Comparison of ENCODE assay signal across 8 cellular contexts in the genomic region with DNA sequence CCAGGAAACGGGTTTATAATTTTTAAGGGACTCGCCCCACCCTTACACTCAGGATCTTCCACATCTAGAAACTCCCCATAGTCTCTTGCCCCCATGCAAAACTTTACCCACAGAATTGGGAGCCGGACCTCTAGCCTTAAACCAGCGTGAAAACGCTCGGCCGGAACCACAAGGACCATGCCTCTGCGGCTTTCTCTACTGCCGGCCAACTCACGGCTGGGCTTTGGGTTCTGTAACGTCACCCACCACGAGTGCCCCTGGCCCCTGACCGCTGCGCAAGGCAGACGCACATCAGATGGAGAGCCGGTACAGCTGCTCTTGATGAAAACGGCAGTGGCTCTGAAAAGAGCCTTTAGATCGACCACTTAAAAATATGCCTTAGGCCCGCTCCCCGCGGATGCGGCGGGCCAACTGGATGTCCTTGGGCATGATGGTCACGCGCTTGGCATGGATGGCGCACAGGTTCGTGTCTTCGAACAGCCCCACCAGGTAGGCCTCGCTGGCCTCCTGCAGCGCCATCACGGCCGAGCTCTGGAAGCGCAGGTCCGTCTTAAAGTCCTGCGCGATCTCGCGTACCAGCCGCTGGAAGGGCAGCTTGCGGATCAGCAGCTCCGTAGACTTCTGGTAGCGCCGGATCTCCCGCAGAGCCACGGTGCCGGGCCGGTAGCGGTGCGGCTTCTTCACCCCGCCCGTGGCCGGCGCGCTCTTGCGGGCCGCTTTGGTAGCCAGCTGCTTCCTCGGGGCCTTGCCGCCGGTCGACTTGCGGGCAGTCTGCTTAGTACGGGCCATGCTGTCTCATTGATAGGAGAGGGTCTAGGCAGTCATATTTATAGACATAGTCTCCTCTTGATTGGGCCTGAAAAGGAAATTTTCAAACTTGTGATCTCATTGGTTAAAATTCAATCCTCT. TPM values are rescaled to one million over a fixed set of nuclear protein-coding genes. Genes with fewer than 3 reads are reported as not detected.
DNase-seq lines count a peak whose midpoint lies in the region; ATAC-seq and TF ChIP-seq lines count a peak whose summit lies in the region.
"Not testable (repeated sequence)": the region's sequence is repeated elsewhere in the genome, so short reads cannot be mapped to it uniquely, and the experiment has no call there.

No MANE protein-coding gene starts in this region.

- not testable (repeated sequence) for H3K9me3 ChIP-seq in adrenal gland (replicated peaks in 1 of 3); heart left ventricle; testis

- intact Hi-C loops in adrenal gland (cut with DNase I); heart left ventricle (cut with DNase I); testis (cut with DNase I; ENCODE audit: low total_unique reads): not testable (repeated sequence)

- not testable (repeated sequence) for H3K36me3 ChIP-seq in adrenal gland (replicated peaks in 1 of 2); heart left ventricle; testis (ENCODE audit: low read depth, missing control alignments)

- peak overlapping the region; percentile 96 for H3K27ac Mint-ChIP-seq in T-helper 1 cell treated with Interleukin-12 subunit alpha and Interleukin-12 subunit beta and Interleukin-4 antibody, amounts not matched to agents 30 μg/mL and 1 μg/mL, for 36 hours

- H3K4me3 Mint-ChIP-seq in T-helper 1 cell treated with Interleukin-12 subunit alpha and Interleukin-12 subunit beta and Interleukin-4 antibody, amounts not matched to agents 30 μg/mL and 1 μg/mL, for 36 hours = peak overlapping the region; percentile 86

- ATAC-seq in HG02981 (IDR thresholded peaks at IDR 0.05; ENCODE audit: unreplicated experiment) = peak; percentile 33
- peak; percentile 42 to 70 (median 66) for ATAC-seq in heart left ventricle

- TF ChIP-seq CTCF in adrenal gland (IDR thresholded peaks at IDR 0.05) = peak in 1 of 6 experiments; percentile 15
- TF ChIP-seq CTCF in heart left ventricle (IDR thresholded peaks at IDR 0.05); testis (IDR thresholded peaks at IDR 0.05): not testable (repeated sequence)

- H3K27ac ChIP-seq in adrenal gland (peak overlapping the region; percentile 85 to 94 (median 88)), heart left ventricle (peak overlapping the region in 11 of 12 donors; percentile 70 to 92 (median 85)), testis (peak overlapping the region; percentile 79 to 91)

- not testable (repeated sequence) for H3K36me3 Mint-ChIP-seq in T-helper 1 cell treated with Interleukin-12 subunit alpha and Interleukin-12 subunit beta and Interleukin-4 antibody, amounts not matched to agents 30 μg/mL and 1 μg/mL, for 36 hours (ENCODE audit: low read depth)

- TF ChIP-seq POLR2A in adrenal gland (IDR thresholded peaks at IDR 0.05) = peak; percentile 96
- peak in 1 of 2 donors; percentile 76 for TF ChIP-seq POLR2A in heart left ventricle (IDR thresholded peaks at IDR 0.05)
- peak; percentile 85 for TF ChIP-seq POLR2A in testis (IDR thresholded peaks at IDR 0.05)

- not testable (repeated sequence) for H3K4me1 ChIP-seq in adrenal gland (replicated peaks in 1 of 2); heart left ventricle; testis

- not testable (repeated sequence) for H3K27me3 ChIP-seq in adrenal gland, heart left ventricle, testis

- peak overlapping the region; percentile 68; the same call in 1 of the 2 replicates for H3K4me3 ChIP-seq in GM08714 (ENCODE audit: low read length)
- H3K4me3 ChIP-seq in adrenal gland = peak overlapping the region in 2 of 4 donors; percentile 13 to 64
- peak overlapping the region; percentile 17 to 78 (median 63) for H3K4me3 ChIP-seq in heart left ventricle
- H3K4me3 ChIP-seq in testis = peak overlapping the region; percentile 51 to 66

- WGBS in adrenal gland, 4 donors = 0 to 4% (median 0%) methylated on average over 2 to 48 of the region's 62 CpGs
- 1 to 15% (median 4%) methylated on average over 10 to 50 of the region's 62 CpGs for WGBS in heart left ventricle, 4 donors
- 0 to 1% methylated on average over 1 to 53 of the region's 62 CpGs for WGBS in testis, 2 donors

- H3K27me3 Mint-ChIP-seq in T-helper 1 cell treated with Interleukin-12 subunit alpha and Interleukin-12 subunit beta and Interleukin-4 antibody, amounts not matched to agents 30 μg/mL and 1 μg/mL, for 36 hours (ENCODE audit: low read depth) = not testable (repeated sequence)

- DNase-seq in NCI-H2107 (lab: John Stamatoyannopoulos, UW) (peak; percentile 40), adrenal gland (peak; percentile 55 to 84 (median 75)), heart left ventricle (peak; percentile 27 to 59 (median 40)), nucleus accumbens (lab: John Stamatoyannopoulos, UW) (peak in 38 of 56 donors; percentile 0 to 77 (median 20)), testis (peak; percentile 76)

- H3K9me3 Mint-ChIP-seq in T-helper 1 cell treated with Interleukin-12 subunit alpha and Interleukin-12 subunit beta and Interleukin-4 antibody, amounts not matched to agents 30 μg/mL and 1 μg/mL, for 36 hours = not testable (repeated sequence)

- not testable (repeated sequence) for H3K4me1 Mint-ChIP-seq in T-helper 1 cell treated with Interleukin-12 subunit alpha and Interleukin-12 subunit beta and Interleukin-4 antibody, amounts not matched to agents 30 μg/mL and 1 μg/mL, for 36 hours (ENCODE audit: low read depth)

RNA-seq across cellular contexts. Expression of a gene that starts 30.7 kb away (rescaled TPM):
- 10 to 100 TPM in 7 of 8 donors, 1 to 10 TPM in 1; 7.8 to 38.0 (median 20.9) TPM for total RNA-seq in adrenal gland
- 10 to 100 TPM; 10.6 to 64.2 (median 63.5) TPM for polyA plus RNA-seq in adrenal gland
- 10 to 100 TPM in 1 of 9 donors, 1 to 10 TPM in 6, under 1 TPM in 1, not detected in 1; 0.37 to 52.0 (median 1.9) TPM for total RNA-seq in heart left ventricle
- polyA plus RNA-seq in heart left ventricle = 1 to 10 TPM; 1.1 to 2.7 TPM
- total RNA-seq in testis = 1 to 10 TPM; 5.6 to 8.7 TPM
- polyA plus RNA-seq in testis (ENCODE audit: insufficient read depth, low read depth, low replicate concordance) = 8.7 TPM

Comparison
In these comparisons a context has a peak if more than half of its experiments do, and no peak if none do; other contexts are left out.
1. DNase-seq: peak in every context shown above with its lines; median percentile 76 in testis; 75 in adrenal gland; 40 in NCI-H2107; 40 in heart left ventricle; 20 in nucleus accumbens.